Comparison of ENCODE assay signal across 17 cellular contexts in the genomic region with DNA sequence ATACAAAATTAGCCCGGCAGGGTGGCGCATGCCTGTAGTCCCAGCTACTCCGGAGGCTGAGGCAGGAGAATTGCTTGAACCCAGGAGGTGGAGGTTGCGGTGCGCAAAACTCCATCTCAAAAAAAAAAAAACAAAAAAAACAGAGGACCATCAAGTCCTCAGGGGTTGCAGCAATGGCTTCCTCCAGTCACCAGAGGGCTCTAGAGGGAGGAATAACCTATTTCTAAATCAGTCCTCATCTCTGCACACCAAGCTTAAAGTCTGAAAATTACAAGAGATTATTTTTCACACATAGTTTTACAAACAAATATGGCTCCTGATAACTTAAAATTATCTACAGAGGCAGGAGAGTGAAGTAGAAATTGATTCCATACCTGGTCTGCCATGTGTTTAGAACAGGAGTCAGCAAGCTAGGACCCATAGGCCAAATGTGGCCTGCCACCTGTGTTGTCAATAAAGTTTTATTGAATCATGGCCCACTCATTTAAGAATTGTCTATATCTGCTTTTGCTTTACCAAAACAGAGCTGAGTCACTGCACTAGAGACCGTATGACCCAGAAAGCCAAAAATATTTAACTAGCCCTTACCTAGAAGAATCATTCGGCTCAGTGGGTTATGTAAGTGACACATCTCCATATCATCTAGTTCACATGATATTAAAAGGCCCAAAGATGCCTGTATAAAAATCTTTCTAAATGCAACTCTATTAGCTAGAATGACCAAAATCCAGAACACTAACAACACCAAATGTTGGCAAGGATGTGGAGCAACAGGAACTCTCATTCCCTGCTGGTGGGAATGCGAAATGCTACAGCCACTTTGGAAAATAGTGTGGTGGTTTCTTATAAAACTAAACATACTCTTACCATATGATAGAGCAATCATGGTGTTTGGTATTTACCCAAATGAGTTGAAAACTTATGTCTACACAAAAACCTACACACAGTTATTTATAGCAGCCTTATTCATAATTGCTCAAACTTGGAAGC.
A peak's percentile ranks its signal among the peaks of the same experiment; 100 is the strongest.
DNase-seq lines count a peak whose midpoint lies in the region; ATAC-seq and TF ChIP-seq lines count a peak whose summit lies in the region.
"Had no signal": no experiment of that assay in that cellular context is flagged by ENCODE, and none has a peak within 500 bp of the region (broad histone marks: within the 10 kb centered on the region; RNA-seq: fewer than 3 reads in every experiment).

No MANE protein-coding gene starts in this region.

- no peaks in the 10 kb centered on the region for H3K36me3 ChIP-seq in A673 (ENCODE audit: insufficient read depth, low read length, poor library complexity, severe bottlenecking)
- H3K36me3 ChIP-seq in GM06990 (ENCODE audit: control insufficient read depth, insufficient read depth, low read length) = no peaks in the 10 kb centered on the region
- no peaks in the 10 kb centered on the region for H3K36me3 ChIP-seq in stomach
- H3K36me3 ChIP-seq: right atrium auricular region had no signal

- DNase-seq in A673 (ENCODE audit: low spot score) (peak; percentile 24), GM06990 (ENCODE audit: extremely low read depth, insufficient read length) (no peak), NAMALWA (ENCODE audit: low spot score) (peak; percentile 44), cardiac fibroblast (ENCODE audit: low read depth in 2 of 2) (peak in 1 of 2 donors; percentile 27), stomach (no peak)
- no peak for DNase-seq in stimulated activated CD4-positive, alpha-beta T cell treated with anti-CD3 and anti-CD28 coated beads, Interleukin-2, amount 100 ng/mL, for 24 hours
- DNase-seq in activated CD8-positive, alpha-beta memory T cell treated with anti-CD3 and anti-CD28 coated beads for 24 hours = no peak
- DNase-seq: amniotic stem cell; CD8-positive, alpha-beta T cell; effector CD8-positive, alpha-beta T cell; naive thymus-derived CD8-positive, alpha-beta T cell; NCI-H1105 treated with DMSO at 0.1 percent for 48 hours; NCI-H524 treated with DMSO at 0.1 percent for 48 hours had no signal

- H3K27ac ChIP-seq in A673 (ENCODE audit: low read depth, low read length, poor library complexity, severe bottlenecking) = no peak overlapping the region
- no peak overlapping the region for H3K27ac ChIP-seq in stomach
- H3K27ac ChIP-seq: right atrium auricular region, SK-N-MC had no signal

- H3K4me3 ChIP-seq in A673 (ENCODE audit: low read depth, low read length, poor library complexity, severe bottlenecking) = no peak overlapping the region
- H3K4me3 ChIP-seq in GM06990 (replicated peaks; ENCODE audit: low read depth, low read length) = no peak overlapping the region
- H3K4me3 ChIP-seq in cardiac fibroblast (replicated peaks in 1 of 2; ENCODE audit: low read depth in 2 of 2, low read length in 2 of 2) = no peak overlapping the region
- no peak overlapping the region for H3K4me3 ChIP-seq in stomach
- H3K4me3 ChIP-seq: right atrium auricular region, SK-N-MC had no signal

- H3K9me3 ChIP-seq in A673 (ENCODE audit: low read depth, low read length, poor library complexity, severe bottlenecking) (no peaks in the 10 kb centered on the region), stomach (no peaks in the 10 kb centered on the region)
- H3K9me3 ChIP-seq: right atrium auricular region had no signal

- no TSS peak for BruUV-seq in A673 (replicated peaks; lab: Mats Ljungman, UMichigan)

- peak; percentile 38; the same call in 1 of the 2 replicates for TF ChIP-seq CTCF in A673 (conservative IDR thresholded peaks at IDR 0.05; ENCODE audit: low read depth, low read length)
- TF ChIP-seq CTCF in GM06990 (IDR thresholded peaks at IDR 0.05; ENCODE audit: insufficient read depth, low read length, poor library complexity, severe bottlenecking) = peak; percentile 32
- peak; percentile 30 for TF ChIP-seq CTCF in cardiac fibroblast (IDR thresholded peaks at IDR 0.05; ENCODE audit: low read depth, low read length)
- no peak for TF ChIP-seq CTCF in stomach (IDR thresholded peaks at IDR 0.05)

- POLR2A ChIA-PET in A673 (lab: Charles Lee; ENCODE audit: low non-redundant PET) = no interaction called here

- 95 to 98% (median 97%) methylated on average over 8 of the region's 8 CpGs for WGBS in stomach, 5 donors

- H3K4me1 ChIP-seq in A673 (ENCODE audit: insufficient read depth, low read length, poor library complexity, severe bottlenecking) (peaks cover 7% of the 10 kb centered on the region), stomach (no peaks in the 10 kb centered on the region)

- ATAC-seq in GM21381 (IDR thresholded peaks at IDR 0.05; ENCODE audit: unreplicated experiment) = no peak
- ATAC-seq: activated T-cell treated with anti-CD3 and anti-CD28 coated beads, Interleukin-2, amount 50 U/mL, for 72 hours; CD8-positive, alpha-beta T cell; naive thymus-derived CD8-positive, alpha-beta T cell had no signal

- no peak for TF ChIP-seq POLR2A in stomach (IDR thresholded peaks at IDR 0.05)

- H3K27me3 ChIP-seq in A673 (replicated peaks; ENCODE audit: insufficient read depth, low read depth, low read length, poor library complexity) (no peaks in the 10 kb centered on the region), GM06990 (replicated peaks; ENCODE audit: control insufficient read depth, insufficient read depth, low read length) (no peaks in the 10 kb centered on the region; the same call in 1 of the 2 replicates), stomach (no peaks in the 10 kb centered on the region)
- H3K27me3 ChIP-seq: right atrium auricular region had no signal

- intact Hi-C loops in A673 (cut with micrococcal nuclease; ENCODE audit: unreplicated experiment) (loop anchor here (5.0 to 10.0 kb wide), 2 partner anchors 267 to 584 kb away; no protein-coding TSS in a partner anchor), stomach (cut with DNase I; ENCODE audit: low total_unique reads) (loop anchor here (5.0 to 10.0 kb wide), 2 partner anchors 212 to 314 kb away; no protein-coding TSS in a partner anchor)

- CTCF ChIA-PET in A673 (lab: Charles Lee) = interaction anchor here (0.6 kb wide), 1 partner anchor 12 kb away, joined by 4 read pairs; no protein-coding TSS in a partner anchor

- TF ChIP-seq EP300 in stomach (IDR thresholded peaks at IDR 0.05) = no peak

Comparison
In these comparisons a context has a peak if more than half of its experiments do, and no peak if none do; other contexts are left out.
1. DNase-seq: peak in A673 (single experiment) and NAMALWA (single experiment); none in GM06990 (single experiment), stomach (single experiment), stimulated activated CD4-positive, alpha-beta T cell treated with anti-CD3 and anti-CD28 coated beads, Interleukin-2, amount 100 ng/mL, for 24 hours (0 of 2) and activated CD8-positive, alpha-beta memory T cell treated with anti-CD3 and anti-CD28 coated beads for 24 hours (single experiment).
2. CTCF ChIP-seq: peak in A673 (single experiment), GM06990 (single experiment) and cardiac fibroblast (single experiment); none in stomach (0 of 7).